ENCODE assay signal across 21 cellular contexts in the genomic region with DNA sequence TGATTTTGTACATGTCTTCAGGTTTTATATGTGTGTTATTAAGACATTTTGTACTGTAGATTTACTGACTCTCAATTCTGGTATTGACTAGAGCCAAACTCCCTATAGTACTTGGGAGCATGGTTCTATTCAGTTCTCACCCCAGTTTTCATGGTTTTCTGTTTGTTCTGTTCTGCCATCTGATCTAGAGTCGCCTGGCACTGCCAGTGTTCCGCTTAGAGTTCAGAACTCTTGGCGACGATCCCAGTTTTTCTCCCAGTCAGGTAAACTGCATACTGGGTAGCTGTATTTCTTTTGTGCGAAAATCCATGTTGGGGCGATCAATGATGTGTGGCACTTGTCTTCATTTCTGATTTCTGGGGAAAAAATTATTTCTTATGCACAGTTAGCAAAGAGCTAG.
DNase-seq lines count a peak whose midpoint lies in the region; FAIRE-seq and TF ChIP-seq lines count a peak whose summit lies in the region.
"Had no signal": no experiment of that assay in that cellular context is flagged by ENCODE, and none has a peak within 500 bp of the region (broad histone marks: within the 10 kb centered on the region; RNA-seq: fewer than 3 reads in every experiment).

No MANE protein-coding gene starts in this region.

- DNase-seq in Ammon's horn (ENCODE audit: low spot score) (peak; percentile 54), COLO668 (lab: John Stamatoyannopoulos, UW; ENCODE audit: unreplicated experiment) (peak; percentile 7), NCI-H2107 (lab: John Stamatoyannopoulos, UW) (peak; percentile 2), endothelial cell (ENCODE audit: low spot score) (no peak), 8988T (no peak), HTR-8/SVneo (ENCODE audit: insufficient read length, low spot score) (no peak), dermis blood vessel endothelial cell (no peak), progenitor cell of endocrine pancreas (ENCODE audit: low spot score, unreplicated experiment) (no peak)
- DNase-seq: activated CD4-positive, CD25-positive, alpha-beta regulatory T cell treated with anti-CD3 and anti-CD28 coated beads, Interleukin-2, amount 50 U/mL, for 72 hours; activated CD8-positive, alpha-beta T cell treated with anti-CD3 and anti-CD28 coated beads, Interleukin-2, amount 10 ng/mL, durations not matched to agents 7 days and 5 days; activated naive CD4-positive, alpha-beta T cell treated with anti-CD3 and anti-CD28 coated beads, Interleukin-2, amount 50 U/mL, for 16 hours; activated T-cell treated with anti-CD3 and anti-CD28 coated beads, Interleukin-2, amount 50 U/mL, for 24 hours; aorta; cerebellar nuclear complex; endodermal cell; NCI-H524 treated with DMSO at 0.1 percent for 48 hours; stimulated activated CD4-positive, alpha-beta T cell treated with anti-CD3 and anti-CD28 coated beads, Interleukin-2, amount 100 ng/mL, for 48 hours; stimulated activated naive CD8-positive, alpha-beta T cell treated with anti-CD3 and anti-CD28 coated beads, Interleukin-15, Interleukin-2, amounts not matched to agents 100 U/mL and 50 U/mL, for 24 hours had no signal

- no peaks in the 10 kb centered on the region for H3K9me3 Mint-ChIP-seq in endothelial cell (ENCODE audit: unreplicated experiment)
- H3K9me3 Mint-ChIP-seq in progenitor cell of endocrine pancreas (ENCODE audit: low read depth): no peaks in the 10 kb centered on the region
- H3K9me3 Mint-ChIP-seq: activated T-cell treated with anti-CD3 and anti-CD28 coated beads, Interleukin-2, amount 50 U/mL, for 24 hours; endodermal cell; neural progenitor cell; type B pancreatic cell had no signal

- no peak overlapping the region for H3K27ac Mint-ChIP-seq in endothelial cell (ENCODE audit: unreplicated experiment)
- no peak overlapping the region for H3K27ac Mint-ChIP-seq in progenitor cell of endocrine pancreas
- H3K27ac Mint-ChIP-seq: activated CD8-positive, alpha-beta T cell treated with anti-CD3 and anti-CD28 coated beads, Interleukin-2, amount 10 ng/mL, durations not matched to agents 7 days and 5 days; activated T-cell treated with anti-CD3 and anti-CD28 coated beads, Interleukin-2, amount 50 U/mL, for 24 hours; endodermal cell; neural progenitor cell; type B pancreatic cell had no signal

- H3K4me1 Mint-ChIP-seq in endothelial cell (ENCODE audit: unreplicated experiment) (peaks cover 12% of the 10 kb centered on the region), progenitor cell of endocrine pancreas (ENCODE audit: low read depth) (peaks cover 5% of the 10 kb centered on the region)
- H3K4me1 Mint-ChIP-seq: neural progenitor cell had no signal

- H3K4me3 Mint-ChIP-seq in endothelial cell (ENCODE audit: unreplicated experiment): peak overlapping the region; percentile 60
- H3K4me3 Mint-ChIP-seq in progenitor cell of endocrine pancreas (ENCODE audit: low read depth): no peak overlapping the region
- H3K4me3 Mint-ChIP-seq: activated CD8-positive, alpha-beta T cell treated with anti-CD3 and anti-CD28 coated beads, Interleukin-2, amount 10 ng/mL, durations not matched to agents 7 days and 5 days; activated T-cell treated with anti-CD3 and anti-CD28 coated beads, Interleukin-2, amount 50 U/mL, for 24 hours; endodermal cell; neural progenitor cell; type B pancreatic cell had no signal

- TF ChIP-seq CTCF in endothelial cell (IDR thresholded peaks at IDR 0.05; ENCODE audit: unreplicated experiment) (no peak), progenitor cell of endocrine pancreas (IDR thresholded peaks at IDR 0.05; ENCODE audit: unreplicated experiment) (no peak)

- H3K36me3 Mint-ChIP-seq in endothelial cell (ENCODE audit: low read depth, unreplicated experiment): peaks cover 67% of the 10 kb centered on the region
- no peaks in the 10 kb centered on the region for H3K36me3 Mint-ChIP-seq in progenitor cell of endocrine pancreas (ENCODE audit: insufficient read depth)
- H3K36me3 Mint-ChIP-seq: neural progenitor cell had no signal

- H3K27me3 Mint-ChIP-seq in endothelial cell (ENCODE audit: unreplicated experiment): peaks cover 2% of the 10 kb centered on the region
- H3K27me3 Mint-ChIP-seq in progenitor cell of endocrine pancreas: no peaks in the 10 kb centered on the region
- H3K27me3 Mint-ChIP-seq: activated T-cell treated with anti-CD3 and anti-CD28 coated beads, Interleukin-2, amount 50 U/mL, for 24 hours; type B pancreatic cell had no signal

- FAIRE-seq in HTR-8/SVneo (lab: Jason Lieb, UNC): no peak
- FAIRE-seq: G401.6 had no signal

Comparison
In these comparisons a context has a peak if more than half of its experiments do, and no peak if none do; other contexts are left out.
1. DNase-seq: peak in Ammon's horn (single experiment), COLO668 (single experiment) and NCI-H2107 (single experiment); none in endothelial cell (single experiment), 8988T (single experiment), HTR-8/SVneo (single experiment), dermis blood vessel endothelial cell (single experiment) and progenitor cell of endocrine pancreas (single experiment).